In genomic region chr12:51392556-51393237, GRCh38 we compare ENCODE assay signal across 9 cellular contexts. TPM values are rescaled to one million over a fixed set of nuclear protein-coding genes. Genes with fewer than 3 reads are reported as not detected.
A peak's percentile ranks its signal among the peaks of the same experiment; 100 is the strongest.
DNase-seq lines count a peak whose midpoint lies in the region; ATAC-seq and TF ChIP-seq lines count a peak whose summit lies in the region.
"Had no signal": no experiment of that assay in that cellular context is flagged by ENCODE, and none has a peak within 500 bp of the region (broad histone marks: within the 10 kb centered on the region; RNA-seq: fewer than 3 reads in every experiment).

No MANE protein-coding gene starts in this region.

- peaks cover 77% of the 10 kb centered on the region for H3K4me1 Mint-ChIP-seq in activated CD4-positive, alpha-beta memory T cell treated with anti-CD3 and anti-CD28 coated beads, Interleukin-2, amount 10 ng/mL, durations not matched to agents 7 days and 5 days

- H3K36me3 Mint-ChIP-seq in activated CD4-positive, alpha-beta memory T cell treated with anti-CD3 and anti-CD28 coated beads, Interleukin-2, amount 10 ng/mL, durations not matched to agents 7 days and 5 days (ENCODE audit: low read depth) = peaks cover 6% of the 10 kb centered on the region

- peak overlapping the region; percentile 96 for H3K27ac Mint-ChIP-seq in activated CD4-positive, alpha-beta memory T cell treated with anti-CD3 and anti-CD28 coated beads, Interleukin-2, amount 10 ng/mL, durations not matched to agents 7 days and 5 days

- no peak overlapping the region for H3K27ac ChIP-seq in HEK293 (ENCODE audit: extremely low read depth, low read depth, low read length)
- no peak overlapping the region for H3K27ac ChIP-seq in caudate nucleus (ENCODE audit: low read depth, low read length)

- H3K9me3 Mint-ChIP-seq in activated CD4-positive, alpha-beta memory T cell treated with anti-CD3 and anti-CD28 coated beads, Interleukin-2, amount 10 ng/mL, durations not matched to agents 7 days and 5 days = no peaks in the 10 kb centered on the region

- peak; percentile 80 for DNase-seq in GM10266 (ENCODE audit: extremely low spot score)
- DNase-seq in activated CD4-positive, alpha-beta memory T cell treated with anti-CD3 and anti-CD28 coated beads, Interleukin-2, amount 10 ng/mL, durations not matched to agents 7 days and 5 days = peak; percentile 26
- DNase-seq in foreskin fibroblast = peak in 1 of 2 donors; percentile 52
- DNase-seq in stimulated activated CD8-positive, alpha-beta memory T cell treated with anti-CD3 and anti-CD28 coated beads, Interleukin-4, amount 100 ng/mL, for 48 hours = peak; percentile 52
- no peak for DNase-seq in caudate nucleus (lab: John Stamatoyannopoulos, UW)

- H3K4me3 ChIP-seq in HEK293 (ENCODE audit: low read depth, low read length) (no peak overlapping the region), foreskin fibroblast (ENCODE audit: low read depth in 1 of 2, low read length in 2 of 2) (peak overlapping the region; percentile 32 to 68)

- peaks cover 7% of the 10 kb centered on the region for H3K4me1 ChIP-seq in HEK293 (ENCODE audit: control insufficient read depth, insufficient read depth, low read length)

- POLR2A ChIA-PET in HEK293 (lab: Yijun Ruan, JAX) = interaction anchor here (4.0 kb wide), 1 partner anchor 21 kb away, joined by 31 read pairs; no protein-coding TSS in a partner anchor
- POLR2A ChIA-PET in activated CD4-positive, alpha-beta memory T cell treated with anti-CD3 and anti-CD28 coated beads, Interleukin-2, amount 10 ng/mL, durations not matched to agents 7 days and 5 days (lab: Charles Lee) = interaction anchor here (1.2 to 3.5 kb wide), 5 partner anchors 9 to 154 kb away, joined by 3 to 34 read pairs (median 7); partner anchors contain the start of gene DAZAP2

- no peaks in the 10 kb centered on the region for H3K9me3 ChIP-seq in HEK293 (ENCODE audit: control insufficient read depth, insufficient read depth, low read depth, low read length)

- ATAC-seq in GM21528 (IDR thresholded peaks at IDR 0.05; ENCODE audit: low FRiP score, unreplicated experiment) (no peak), GM21825 (IDR thresholded peaks at IDR 0.05; ENCODE audit: unreplicated experiment) (no peak)

- peak overlapping the region; percentile 76 for H3K4me3 Mint-ChIP-seq in activated CD4-positive, alpha-beta memory T cell treated with anti-CD3 and anti-CD28 coated beads, Interleukin-2, amount 10 ng/mL, durations not matched to agents 7 days and 5 days

- no peaks in the 10 kb centered on the region for H3K36me3 ChIP-seq in HEK293 (ENCODE audit: control insufficient read depth in 2 of 2, insufficient read depth in 1 of 2, low read length in 2 of 2)

- TF ChIP-seq CTCF in GM10266 (IDR thresholded peaks at IDR 0.05; ENCODE audit: control insufficient read depth, insufficient read depth, low read depth, missing control alignments) (no peak), HEK293 (tag by site-specific recombination; IDR thresholded peaks at IDR 0.05) (no peak), foreskin fibroblast (IDR thresholded peaks at IDR 0.05; ENCODE audit: low read depth, low read length) (no peak)

- peaks cover 2% of the 10 kb centered on the region for H3K27me3 Mint-ChIP-seq in activated CD4-positive, alpha-beta memory T cell treated with anti-CD3 and anti-CD28 coated beads, Interleukin-2, amount 10 ng/mL, durations not matched to agents 7 days and 5 days

- CTCF ChIA-PET in HEK293 (lab: Yijun Ruan, JAX) = no interaction called here
- CTCF ChIA-PET in activated CD4-positive, alpha-beta memory T cell treated with anti-CD3 and anti-CD28 coated beads, Interleukin-2, amount 10 ng/mL, durations not matched to agents 7 days and 5 days (lab: Charles Lee) = no interaction called here

TF ChIP-seq in HEK293, 187 proteins besides CTCF, POLR2A, EP300 and RAD21:
- TF ChIP-seq ZNF600 (tag by site-specific recombination; IDR thresholded peaks at IDR 0.05) (peak; percentile 90), ZNF366 (tag by site-specific recombination; conservative IDR thresholded peaks at IDR 0.05) (peak; percentile 87), PRDM1 (tag by site-specific recombination; IDR thresholded peaks at IDR 0.05) (peak; percentile 86), YY2 (tag by site-specific recombination; IDR thresholded peaks at IDR 0.05) (no peak)

RNA-seq across cellular contexts. Expression of gene GALNT6, which starts 1.5 kb away (rescaled TPM):
- total RNA-seq in activated CD4-positive, alpha-beta memory T cell treated with anti-CD3 and anti-CD28 coated beads, Interleukin-2, amount 10 ng/mL, durations not matched to agents 7 days and 5 days = 10 to 100 TPM; 17.8 to 18.6 TPM

RNA-seq across cellular contexts. Expression of gene SLC4A8, which starts 31.9 kb away (rescaled TPM):
- 1 to 10 TPM; 5.2 to 5.4 TPM for total RNA-seq in activated CD4-positive, alpha-beta memory T cell treated with anti-CD3 and anti-CD28 coated beads, Interleukin-2, amount 10 ng/mL, durations not matched to agents 7 days and 5 days

RNA-seq across cellular contexts. Expression of gene CELA1, which starts 46.2 kb away (rescaled TPM):
- not detected for total RNA-seq in activated CD4-positive, alpha-beta memory T cell treated with anti-CD3 and anti-CD28 coated beads, Interleukin-2, amount 10 ng/mL, durations not matched to agents 7 days and 5 days
- total RNA-seq: SK-MEL-5 had no signal

Comparison
In these comparisons a context has a peak if more than half of its experiments do, and no peak if none do; other contexts are left out.
1. DNase-seq: peak in GM10266 (single experiment), activated CD4-positive, alpha-beta memory T cell treated with anti-CD3 and anti-CD28 coated beads, Interleukin-2, amount 10 ng/mL, durations not matched to agents 7 days and 5 days (single experiment) and stimulated activated CD8-positive, alpha-beta memory T cell treated with anti-CD3 and anti-CD28 coated beads, Interleukin-4, amount 100 ng/mL, for 48 hours (single experiment); none in caudate nucleus (0 of 61).